8 cellular contexts compared by ENCODE assay signal in genomic region chr16:89873109-89873821, GRCh38. TPM values are rescaled to one million over a fixed set of nuclear protein-coding genes. Genes with fewer than 3 reads are reported as not detected.
DNase-seq lines count a peak whose midpoint lies in the region; ATAC-seq, FAIRE-seq and TF ChIP-seq lines count a peak whose summit lies in the region.

A gene with protein sequence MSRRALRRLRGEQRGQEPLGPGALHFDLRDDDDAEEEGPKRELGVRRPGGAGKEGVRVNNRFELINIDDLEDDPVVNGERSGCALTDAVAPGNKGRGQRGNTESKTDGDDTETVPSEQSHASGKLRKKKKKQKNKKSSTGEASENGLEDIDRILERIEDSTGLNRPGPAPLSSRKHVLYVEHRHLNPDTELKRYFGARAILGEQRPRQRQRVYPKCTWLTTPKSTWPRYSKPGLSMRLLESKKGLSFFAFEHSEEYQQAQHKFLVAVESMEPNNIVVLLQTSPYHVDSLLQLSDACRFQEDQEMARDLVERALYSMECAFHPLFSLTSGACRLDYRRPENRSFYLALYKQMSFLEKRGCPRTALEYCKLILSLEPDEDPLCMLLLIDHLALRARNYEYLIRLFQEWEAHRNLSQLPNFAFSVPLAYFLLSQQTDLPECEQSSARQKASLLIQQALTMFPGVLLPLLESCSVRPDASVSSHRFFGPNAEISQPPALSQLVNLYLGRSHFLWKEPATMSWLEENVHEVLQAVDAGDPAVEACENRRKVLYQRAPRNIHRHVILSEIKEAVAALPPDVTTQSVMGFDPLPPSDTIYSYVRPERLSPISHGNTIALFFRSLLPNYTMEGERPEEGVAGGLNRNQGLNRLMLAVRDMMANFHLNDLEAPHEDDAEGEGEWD (plus strand): TSS chr16:89873592. CDS start chr16:89873668, 76 bp downstream.

- H3K9me3 Mint-ChIP-seq in CD4-positive, alpha-beta T cell: peaks cover 2% of the 10 kb centered on the region

- H2AK5ac ChIP-seq in H1 (ENCODE audit: low read depth, low read length) (no peak within 1 kb of the TSS), mesenchymal stem cell (ENCODE audit: low read length, severe bottlenecking) (peak within 1 kb of the TSS; percentile 92)

- H4K8ac ChIP-seq in H1 (ENCODE audit: extremely low read depth, insufficient read depth, low read length): peak within 1 kb of the TSS; percentile 99
- H4K8ac ChIP-seq in mesenchymal stem cell (ENCODE audit: low read length): peak within 1 kb of the TSS; percentile 99

- TF ChIP-seq EP300 in H1 (IDR thresholded peaks at IDR 0.05; ENCODE audit: borderline replicate concordance in 1 of 2, low read depth in 2 of 2, low read length in 2 of 2): no peak

- H2BK20ac ChIP-seq in H1 (ENCODE audit: low read length): no peak within 1 kb of the TSS

- peaks cover 9% of the 10 kb centered on the region for H3K23me2 ChIP-seq in H1 (ENCODE audit: low read depth, low read length)

- 0 out of 2 replicates have a peak within 1 kb of the TSS, but pooled peaks have one; percentile 39 for H2BK12ac ChIP-seq in H1 (ENCODE audit: low read depth, low read length)
- H2BK12ac ChIP-seq in mesenchymal stem cell (ENCODE audit: low read length in 2 of 2): peak within 1 kb of the TSS; percentile 56 to 90

- H3K27me3 ChIP-seq in CD4-positive, alpha-beta T cell (ENCODE audit: control insufficient read depth, insufficient read depth, low read length): no peaks in the 10 kb centered on the region
- H3K27me3 ChIP-seq in H1 (replicated peaks in 1 of 4; ENCODE audit: control insufficient read depth in 3 of 4, extremely low read depth in 1 of 4, insufficient read depth in 3 of 4, low read length in 3 of 4): no peaks in the 10 kb centered on the region
- no peaks in the 10 kb centered on the region for H3K27me3 ChIP-seq in mesenchymal stem cell (ENCODE audit: control insufficient read depth in 1 of 2, insufficient read depth in 1 of 2, low read length in 2 of 2)

- H3K4me3 ChIP-seq in H1 (ENCODE audit: extremely low read depth in 1 of 4, insufficient read depth in 2 of 4, low read depth in 3 of 4, low read length in 4 of 4) (peak within 1 kb of the TSS; percentile 84 to 97 (median 90)), mesenchymal stem cell (ENCODE audit: insufficient read depth in 1 of 2, low read depth in 1 of 2, low read length in 2 of 2) (peak within 1 kb of the TSS; percentile 81 to 90)

- peaks cover 37% of the 10 kb centered on the region for H3K36me3 Mint-ChIP-seq in CD4-positive, alpha-beta T cell (ENCODE audit: low read depth)

- WGBS in H1 (ENCODE audit: extremely low coverage in 1 of 2, insufficient coverage in 1 of 2, insufficient read length in 1 of 2, insufficient replicate concordance in 2 of 2, low coverage in 1 of 2, low lambda C conversion rate in 2 of 2, missing lambda C conversion rate in 1 of 2), 2 experiments: 2% methylated on average over 44 of the region's 89 CpGs; no CpG with 5 or more reads in 1 of the 2 experiments
- whole genome bisulfite sequencing in mesenchymal stem cell: 1% methylated on average over 89 of the region's 89 CpGs

- H3K4me1 Mint-ChIP-seq in CD4-positive, alpha-beta T cell (ENCODE audit: low read depth): peaks cover 14% of the 10 kb centered on the region

- peaks cover 0 to 29% of the 10 kb centered on the region in 2 experiments; a peak in 3 of 4 replicates for H3K79me2 ChIP-seq in H1 (ENCODE audit: control insufficient read depth in 1 of 2, insufficient read depth in 2 of 2, low read length in 2 of 2)

- intact Hi-C loops in CD4-positive, alpha-beta T cell (cut with DNase I, micrococcal nuclease): loop anchor here (1.0 to 5.0 kb wide), 6 partner anchors 56 to 626 kb away; partner anchors contain the start of genes ANKRD11 (in 1 of the 2), DBNDD1 (in 1 of the 2), FANCA (in 1 of the 2) and SPATA2L (in 1 of the 2)

- CTCF ChIA-PET in CD4-positive, alpha-beta T cell (lab: Charles Lee): interaction anchor here (0.6 to 5.8 kb wide), 4 partner anchors 12 to 173 kb away, joined by 4 to 38 read pairs (median 8); no protein-coding TSS in a partner anchor
- CTCF ChIA-PET in H1 (lab: Charles Lee; ENCODE audit: partially characterized antibody): interaction anchor here (0.6 to 1.4 kb wide), 4 partner anchors 9 to 1173 kb away, joined by 3 to 5 read pairs (median 4); no protein-coding TSS in a partner anchor

- H3K4me1 ChIP-seq in H1 (replicated peaks in 1 of 4; ENCODE audit: control insufficient read depth in 3 of 4, insufficient read depth in 4 of 4, low read length in 3 of 4) (peaks cover 0 to 9% (median 2%) of the 10 kb centered on the region in 4 experiments; a peak in 4 of 7 replicates), mesenchymal stem cell (ENCODE audit: control insufficient read depth, insufficient read depth, low read depth, low read length) (peaks cover 18% of the 10 kb centered on the region)

- H3K14ac ChIP-seq in H1 (ENCODE audit: insufficient read length): peak within 1 kb of the TSS; percentile 94
- peak within 1 kb of the TSS in 1 of 2 experiments; percentile 99 for H3K14ac ChIP-seq in mesenchymal stem cell (ENCODE audit: low read length in 2 of 2)

- peak; percentile 76 to 91 (median 84) for DNase-seq in CD4-positive, alpha-beta T cell
- DNase-seq in HS-27A (ENCODE audit: low read depth) (peak; percentile 61), NOMO-1 treated with dmso at 0.1 percent for 144 hours (lab: John Stamatoyannopoulos, UW; ENCODE audit: unreplicated experiment) (peak; percentile 54), H1 (ENCODE audit: low read depth in 1 of 2, low spot score in 2 of 2) (peak; percentile 70 to 89), mesenchymal stem cell (peak; percentile 90)
- peak; percentile 76 to 81 (median 78) for DNase-seq in activated CD8-positive, alpha-beta memory T cell treated with anti-CD3 and anti-CD28 coated beads for 48 hours (ENCODE audit: low read depth in 2 of 3, low spot score in 2 of 3)
- DNase-seq in stimulated activated CD8-positive, alpha-beta memory T cell treated with anti-CD3 and anti-CD28 coated beads, Interleukin-12 subunit alpha, Interleukin-12 subunit beta, amount 100 ng/mL, for 24 hours (ENCODE audit: extremely low read depth): peak; percentile 64

- H3K36me3 ChIP-seq in H1 (ENCODE audit: control insufficient read depth in 2 of 4, insufficient read depth in 4 of 4, low read length in 3 of 4) (peaks cover 0 to 15% (median 0%) of the 10 kb centered on the region in 4 experiments; a peak in 2 of 8 replicates), mesenchymal stem cell (ENCODE audit: control insufficient read depth in 1 of 2, insufficient read depth in 2 of 2, low read depth in 1 of 2, low read length in 2 of 2) (peaks cover 37 to 42% of the 10 kb centered on the region in 2 experiments)

- H4K20me1 ChIP-seq in H1 (replicated peaks in 1 of 2; ENCODE audit: control insufficient read depth in 1 of 2, insufficient read depth in 2 of 2, low read length in 2 of 2): no peaks in the 10 kb centered on the region

- peak within 1 kb of the TSS; percentile 90; the same call in 1 of the 2 replicates for H2BK5ac ChIP-seq in H1 (ENCODE audit: low read depth, low read length)
- H2BK5ac ChIP-seq in mesenchymal stem cell (ENCODE audit: low read depth, low read length, poor library complexity, severe bottlenecking): peak within 1 kb of the TSS; percentile 98

- no peak for TF ChIP-seq RAD21 in H1 (IDR thresholded peaks at IDR 0.05 in 1 of 2, conservative IDR thresholded peaks at IDR 0.05 in 1 of 2; ENCODE audit: low read depth in 2 of 2, low read length in 2 of 2)

- peak within 1 kb of the TSS; percentile 94 for H3K4me3 Mint-ChIP-seq in CD4-positive, alpha-beta T cell

- H3K4me2 ChIP-seq in H1 (ENCODE audit: insufficient read depth in 1 of 2, low read depth in 2 of 2, low read length in 2 of 2): peak within 1 kb of the TSS; percentile 85 to 93
- peak within 1 kb of the TSS; percentile 95 for H3K4me2 ChIP-seq in mesenchymal stem cell (ENCODE audit: low read length, poor library complexity, severe bottlenecking)

- H2AFZ ChIP-seq in H1 (ENCODE audit: low read length) (no peak within 1 kb of the TSS; the same call in 1 of the 2 replicates), mesenchymal stem cell (ENCODE audit: low read depth, low read length) (peak within 1 kb of the TSS; percentile 80)

- no peak for TF ChIP-seq CTCF in CD4-positive, alpha-beta T cell (IDR thresholded peaks at IDR 0.05)
- no peak for TF ChIP-seq CTCF in H1 (IDR thresholded peaks at IDR 0.05; ENCODE audit: control extremely low read depth in 1 of 3, insufficient read depth in 1 of 3, low read depth in 1 of 3, low read length in 3 of 3)

- H3K27me3 Mint-ChIP-seq in CD4-positive, alpha-beta T cell: no peaks in the 10 kb centered on the region

- peak within 1 kb of the TSS; percentile 90 for H4K5ac ChIP-seq in H1 (ENCODE audit: insufficient read length, low read depth, low read length)

- no peaks in the 10 kb centered on the region for H3K9me3 ChIP-seq in CD4-positive, alpha-beta T cell (ENCODE audit: control insufficient read depth, low read length)
- peaks cover 0 to 4% of the 10 kb centered on the region in 2 experiments; a peak in 1 of 4 replicates for H3K9me3 ChIP-seq in H1 (ENCODE audit: insufficient read depth in 2 of 2, low read depth in 1 of 2, low read length in 1 of 2)
- peaks cover 1% of the 10 kb centered on the region for H3K9me3 ChIP-seq in mesenchymal stem cell (ENCODE audit: control insufficient read depth, low read length)

- FAIRE-seq in H1 (lab: Jason Lieb, UNC): no peak

- H3K79me1 ChIP-seq in H1 (ENCODE audit: low read depth, low read length): peaks cover 6% of the 10 kb centered on the region
- H3K79me1 ChIP-seq in mesenchymal stem cell (replicated peaks; ENCODE audit: low read length, poor library complexity, severe bottlenecking): peaks cover 7% of the 10 kb centered on the region

- H3K27ac ChIP-seq in CD4-positive, alpha-beta T cell (ENCODE audit: low read depth, low read length): peak within 1 kb of the TSS; percentile 99
- H3K27ac ChIP-seq in H1 (ENCODE audit: low read depth, low read length) (peak within 1 kb of the TSS; percentile 93), mesenchymal stem cell (ENCODE audit: low read length, poor library complexity, severe bottlenecking) (peak within 1 kb of the TSS; percentile 99)

- H4K91ac ChIP-seq in H1 (replicated peaks; ENCODE audit: insufficient read length, low read length) (peak within 1 kb of the TSS; percentile 91), mesenchymal stem cell (ENCODE audit: low read length) (peak within 1 kb of the TSS; percentile 99)

- peak; percentile 25 for ATAC-seq in CD4-positive, alpha-beta T cell (ENCODE audit: poor library complexity)
- peak; percentile 49 for ATAC-seq in GM19455 (IDR thresholded peaks at IDR 0.05; ENCODE audit: unreplicated experiment)

- H3K56ac ChIP-seq in H1 (replicated peaks; ENCODE audit: insufficient read length, low read depth, low read length): peak within 1 kb of the TSS; percentile 95

- peak; percentile 34 to 84 for TF ChIP-seq POLR2A in H1 (IDR thresholded peaks at IDR 0.05; ENCODE audit: control extremely low read depth in 1 of 2, low read depth in 2 of 2, low read length in 2 of 2)

- H3K23ac ChIP-seq in H1 (ENCODE audit: insufficient read length) (no peak within 1 kb of the TSS), mesenchymal stem cell (ENCODE audit: low read length in 2 of 2) (peak within 1 kb of the TSS; percentile 21 to 95)

- peak within 1 kb of the TSS; percentile 99 for H3K18ac ChIP-seq in H1 (ENCODE audit: extremely low read depth, low read length)
- peak within 1 kb of the TSS; percentile 98 to 100 for H3K18ac ChIP-seq in mesenchymal stem cell (ENCODE audit: low read depth in 1 of 2, low read length in 2 of 2)

- H3K27ac Mint-ChIP-seq in CD4-positive, alpha-beta T cell: peak within 1 kb of the TSS; percentile 79

- H2BK120ac ChIP-seq in H1 (replicated peaks; ENCODE audit: low read depth, low read length) (no peak within 1 kb of the TSS), mesenchymal stem cell (ENCODE audit: low read depth, low read length) (peak within 1 kb of the TSS; percentile 96)

- H3K4ac ChIP-seq in H1 (replicated peaks; ENCODE audit: insufficient read length, low read depth, low read length) (peak within 1 kb of the TSS; percentile 78), mesenchymal stem cell (ENCODE audit: low read depth in 1 of 2, low read length in 2 of 2) (peak within 1 kb of the TSS; percentile 93 to 99)

- H2BK15ac ChIP-seq in H1 (ENCODE audit: low read length) (peak within 1 kb of the TSS; percentile 61; the same call in 1 of the 2 replicates), mesenchymal stem cell (ENCODE audit: low read depth, poor library complexity, severe bottlenecking) (peak within 1 kb of the TSS; percentile 91)

- peak within 1 kb of the TSS; percentile 81 to 94 (median 92) for H3K9ac ChIP-seq in H1 (replicated peaks in 1 of 4; ENCODE audit: extremely low read depth in 1 of 4, low read depth in 3 of 4, low read length in 3 of 4)
- peak within 1 kb of the TSS; percentile 100 for H3K9ac ChIP-seq in mesenchymal stem cell (ENCODE audit: low read length)

- POLR2A ChIA-PET in CD4-positive, alpha-beta T cell (lab: Charles Lee): interaction anchor here (0.6 to 4.8 kb wide), 35 partner anchors 11 to 1334 kb away, joined by 3 to 104 read pairs (median 4); partner anchors contain the start of genes CDK10, CHMP1A, FANCA and MC1R
- POLR2A ChIA-PET in H1 (lab: Charles Lee; ENCODE audit: partially characterized antibody): interaction anchor here (0.6 to 3.4 kb wide), 21 partner anchors 10 to 187 kb away, joined by 3 to 15 read pairs (median 4); partner anchors contain the start of genes CDK10, FANCA, MC1R and SPIRE2

RNA-seq across cellular contexts. Expression of the gene that starts here (rescaled TPM):
- 100 to 1,000 TPM; 306 to 307 TPM for total RNA-seq in CD4-positive, alpha-beta T cell
- 92.2 and 102 TPM in 2 replicates for total RNA-seq in H1 (2021; fragmentation: NEBNext Ultra II Directional; extraction: Animal tissue kit (Norgen Biotek cat#: 25700))
- polyA plus RNA-seq in H1 (2011; rRNA removed): 78.1 and 102 TPM in 2 replicates
- polyA plus RNA-seq in H1 (2011; cell fraction: cytosol; rRNA removed): 84.5 TPM
- polyA plus RNA-seq in H1 (2011; cell fraction: nucleus; rRNA removed): 230 TPM
- 112 to 138 TPM (median 135 TPM) in 4 replicates for polyA plus RNA-seq in H1 (2012, experiment 1 of 2)
- 70.6 TPM for polyA plus RNA-seq in H1 (2012, experiment 2 of 2)
- 86.9 TPM for polyA plus RNA-seq in H1 (2013, experiment 1 of 2)
- polyA plus RNA-seq in H1 (2013, experiment 2 of 2): 84.9 TPM
- 58.3 and 62.0 TPM in 2 replicates for polyA minus RNA-seq in H1 (2011; rRNA and poly(A)+ RNA removed)
- polyA minus RNA-seq in H1 (2011; cell fraction: cytosol; rRNA and poly(A)+ RNA removed): 56.6 TPM
- 49.3 TPM for polyA minus RNA-seq in H1 (2011; cell fraction: nucleus; rRNA and poly(A)+ RNA removed)
- 222 TPM for polyA plus RNA-seq in mesenchymal stem cell (2013, experiment 1 of 2)
- 213 TPM for polyA plus RNA-seq in mesenchymal stem cell (2013, experiment 2 of 2)

Comparison
In these comparisons a context has a peak if more than half of its experiments do, and no peak if none do; other contexts are left out.
1. Peak in every context shown above with its lines: DNase-seq, ATAC-seq, H3K4me3 ChIP-seq and H3K27ac ChIP-seq.